ENCODE assay signal across 8 cellular contexts in genomic region chr2:65056215-65056989, GRCh38. TPM values are rescaled to one million over a fixed set of nuclear protein-coding genes. Genes with fewer than 3 reads are reported as not detected.
DNase-seq lines count a peak whose midpoint lies in the region; ATAC-seq and TF ChIP-seq lines count a peak whose summit lies in the region.

Gene CEP68, plus strand, starts transcription at chr2:65056416. Its CDS starts 13,029 bp downstream, at chr2:65069445.

- TF ChIP-seq CTCF in left lung (IDR thresholded peaks at IDR 0.05), result peak in 1 of 2 donors; percentile 12

- no peaks in the 10 kb centered on the region for H3K27me3 ChIP-seq in left lung

- DNase-seq in CD1c-positive myeloid dendritic cell (ENCODE audit: extremely low spot score) (peak; percentile 98), NCI-H748 treated with DMSO at 0.1 percent for 48 hours (lab: John Stamatoyannopoulos, UW) (peak; percentile 86), dermis blood vessel endothelial cell (peak; percentile 98), left lung (peak; percentile 96 to 98)
- peak; percentile 95 to 96 for DNase-seq in activated CD4-positive, alpha-beta T cell treated with anti-CD3 and anti-CD28 coated beads, Interleukin-2, amount 50 U/mL, for 4 hours
- DNase-seq in stimulated activated CD4-positive, alpha-beta T cell treated with anti-CD3 and anti-CD28 coated beads, Interleukin-2, amount 100 ng/mL, for 4 hours (ENCODE audit: low read depth), result peak; percentile 95

- intact Hi-C loops in left lung (cut with DNase I), result no loop called here

- H3K4me3 ChIP-seq in left lung, result peak within 1 kb of the TSS; percentile 79 to 96

- H3K36me3 ChIP-seq in left lung, result no peaks in the 10 kb centered on the region

- ATAC-seq in GM19397 (IDR thresholded peaks at IDR 0.05; ENCODE audit: unreplicated experiment) (peak; percentile 86), HG03565 (IDR thresholded peaks at IDR 0.05; ENCODE audit: unreplicated experiment) (peak; percentile 64), left lung (peak; percentile 98)

- peaks cover 10 to 58% of the 10 kb centered on the region in 2 donors for H3K4me1 ChIP-seq in left lung

- H3K9me3 ChIP-seq in left lung, result no peaks in the 10 kb centered on the region

- H3K27ac ChIP-seq in left lung, result peak within 1 kb of the TSS; percentile 84 to 87

RNA-seq across cellular contexts. Expression of gene CEP68, which starts in this region (rescaled TPM):
- total RNA-seq in dermis blood vessel endothelial cell (38.5 and 44.4 TPM in 2 replicates), left lung (10 to 100 TPM in 1 of 2 donors, 1 to 10 TPM in 1; 7.9 to 10.4 TPM)

Comparison
In these comparisons a context has a peak if more than half of its experiments do, and no peak if none do; other contexts are left out.
1. Peak in every context shown above with its lines: DNase-seq, ATAC-seq, H3K4me3 ChIP-seq and H3K27ac ChIP-seq.